In genomic region chr5:44389410-44389879, GRCh38 we compare ENCODE assay signal across 8 cellular contexts. TPM values are rescaled to one million over a fixed set of nuclear protein-coding genes. Genes with fewer than 3 reads are reported as not detected.
DNase-seq lines count a peak whose midpoint lies in the region; ATAC-seq and TF ChIP-seq lines count a peak whose summit lies in the region.

FGF10 (minus strand) TSS chr5:44389420; CDS start chr5:44388682, 738 bp downstream.

- H3K9ac ChIP-seq in adipocyte (ENCODE audit: low read length) (peak within 1 kb of the TSS; percentile 33), smooth muscle cell (ENCODE audit: low read depth) (no peak within 1 kb of the TSS)

- H3K4me2 ChIP-seq in smooth muscle cell: peak within 1 kb of the TSS; percentile 98

- H3K9me3 Mint-ChIP-seq in HFFc6: peaks cover 9% of the 10 kb centered on the region; the same call in 1 of the 2 replicates
- H3K9me3 Mint-ChIP-seq in activated naive CD4-positive, alpha-beta T cell treated with anti-CD3 and anti-CD28 coated beads, Interleukin-2, amount 10 ng/mL, durations not matched to agents 7 days and 5 days: no peaks in the 10 kb centered on the region

- H3K79me2 ChIP-seq in smooth muscle cell (ENCODE audit: low read depth): no peaks in the 10 kb centered on the region

- no peak within 1 kb of the TSS for H3K27ac ChIP-seq in smooth muscle cell (ENCODE audit: low read depth)

- H3K9me3 ChIP-seq in adipocyte (ENCODE audit: control insufficient read depth, low read length) (no peaks in the 10 kb centered on the region), smooth muscle cell (replicated peaks; ENCODE audit: low read depth) (no peaks in the 10 kb centered on the region)

- no peak within 1 kb of the TSS for H3K27ac Mint-ChIP-seq in HFFc6
- no peak within 1 kb of the TSS for H3K27ac Mint-ChIP-seq in activated naive CD4-positive, alpha-beta T cell treated with anti-CD3 and anti-CD28 coated beads, Interleukin-2, amount 10 ng/mL, durations not matched to agents 7 days and 5 days

- no peaks in the 10 kb centered on the region for H3K36me3 Mint-ChIP-seq in HFFc6 (ENCODE audit: low read depth)
- peaks cover 1% of the 10 kb centered on the region for H3K36me3 Mint-ChIP-seq in activated naive CD4-positive, alpha-beta T cell treated with anti-CD3 and anti-CD28 coated beads, Interleukin-2, amount 10 ng/mL, durations not matched to agents 7 days and 5 days

- peaks cover 3% of the 10 kb centered on the region for H3K27me3 Mint-ChIP-seq in HFFc6 (ENCODE audit: insufficient read depth)
- H3K27me3 Mint-ChIP-seq in activated naive CD4-positive, alpha-beta T cell treated with anti-CD3 and anti-CD28 coated beads, Interleukin-2, amount 10 ng/mL, durations not matched to agents 7 days and 5 days: peaks cover 42% of the 10 kb centered on the region

- TF ChIP-seq CTCF in HFFc6 (IDR thresholded peaks at IDR 0.05) (no peak), smooth muscle cell (IDR thresholded peaks at IDR 0.05; ENCODE audit: borderline replicate concordance, insufficient read depth, poor library complexity, severe bottlenecking) (no peak)

- H3K36me3 ChIP-seq in adipocyte (ENCODE audit: control insufficient read depth, insufficient read depth, low read length, severe bottlenecking) (no peaks in the 10 kb centered on the region), smooth muscle cell (ENCODE audit: low read depth) (no peaks in the 10 kb centered on the region)

- H3K4me1 ChIP-seq in adipocyte (ENCODE audit: control insufficient read depth, insufficient read depth, low read length): peaks cover 18% of the 10 kb centered on the region
- peaks cover 17% of the 10 kb centered on the region for H3K4me1 ChIP-seq in smooth muscle cell (ENCODE audit: low read depth)

- DNase-seq in HFFc6: no peak
- DNase-seq in adipocyte (ENCODE audit: low read depth): peak; percentile 27
- DNase-seq in iPS-NIHi7 (ENCODE audit: extremely low spot score): peak; percentile 65
- DNase-seq in smooth muscle cell (lab: John Stamatoyannopoulos, UW; ENCODE audit: unreplicated experiment): no peak
- no peak for DNase-seq in DMS79 treated with DMSO at 0.1 percent for 48 hours (lab: John Stamatoyannopoulos, UW)
- no peak for DNase-seq in activated naive CD4-positive, alpha-beta T cell treated with anti-CD3 and anti-CD28 coated beads, Interleukin-2, amount 10 ng/mL, durations not matched to agents 7 days and 5 days
- DNase-seq in germinal center (ENCODE audit: low spot score): no peak

- H2AFZ ChIP-seq in smooth muscle cell (ENCODE audit: low read depth): peak within 1 kb of the TSS; percentile 80

- no peaks in the 10 kb centered on the region for H4K20me1 ChIP-seq in smooth muscle cell (ENCODE audit: low read depth)

- H3K4me3 Mint-ChIP-seq in HFFc6: peak within 1 kb of the TSS; percentile 75; the same call in 1 of the 2 replicates
- no peak within 1 kb of the TSS for H3K4me3 Mint-ChIP-seq in activated naive CD4-positive, alpha-beta T cell treated with anti-CD3 and anti-CD28 coated beads, Interleukin-2, amount 10 ng/mL, durations not matched to agents 7 days and 5 days

- ATAC-seq in HG03432 (IDR thresholded peaks at IDR 0.05; ENCODE audit: unreplicated experiment): no peak

- CTCF ChIA-PET in activated naive CD4-positive, alpha-beta T cell treated with anti-CD3 and anti-CD28 coated beads, Interleukin-2, amount 10 ng/mL, durations not matched to agents 7 days and 5 days (lab: Charles Lee): no interaction called here

- H3K27me3 ChIP-seq in adipocyte (replicated peaks; ENCODE audit: control insufficient read depth, insufficient read depth, low read length) (peaks cover 41% of the 10 kb centered on the region), smooth muscle cell (ENCODE audit: low read depth) (peaks cover 77% of the 10 kb centered on the region)

- H3K4me3 ChIP-seq in adipocyte (ENCODE audit: low read length): peak within 1 kb of the TSS; percentile 83
- H3K4me3 ChIP-seq in smooth muscle cell: peak within 1 kb of the TSS; percentile 62

- WGBS in smooth muscle cell (ENCODE audit: low lambda C conversion rate): 2% methylated on average over 12 of the region's 26 CpGs

- H3K4me1 Mint-ChIP-seq in HFFc6 (ENCODE audit: low read depth): no peaks in the 10 kb centered on the region
- peaks cover 5% of the 10 kb centered on the region for H3K4me1 Mint-ChIP-seq in activated naive CD4-positive, alpha-beta T cell treated with anti-CD3 and anti-CD28 coated beads, Interleukin-2, amount 10 ng/mL, durations not matched to agents 7 days and 5 days

- no peaks in the 10 kb centered on the region for H3F3A ChIP-seq in smooth muscle cell (ENCODE audit: low read depth)

RNA-seq across cellular contexts. Expression of gene FGF10, which starts in this region (rescaled TPM):
- total RNA-seq in HFFc6 (2021; fragmentation: NEBNext Ultra II Directional; extraction: Animal tissue kit (Norgen Biotek cat#: 25700)): not detected
- 0.09 and 0.13 TPM in 2 replicates for total RNA-seq in smooth muscle cell
- polyA plus RNA-seq in smooth muscle cell: 0.24 TPM in 1 of 2 replicates, not detected in the other

Comparison
In these comparisons a context has a peak if more than half of its experiments do, and no peak if none do; other contexts are left out.
1. DNase-seq: peak in adipocyte (single experiment) and iPS-NIHi7 (single experiment); none in HFFc6 (single experiment), smooth muscle cell (single experiment), DMS79 treated with DMSO at 0.1 percent for 48 hours (single experiment), activated naive CD4-positive, alpha-beta T cell treated with anti-CD3 and anti-CD28 coated beads, Interleukin-2, amount 10 ng/mL, durations not matched to agents 7 days and 5 days (single experiment) and germinal center (single experiment).